8 cellular contexts compared by ENCODE assay signal in genomic region chr5:65625743-65626142, GRCh38. TPM values are rescaled to one million over a fixed set of nuclear protein-coding genes. Genes with fewer than 3 reads are reported as not detected.
DNase-seq lines count a peak whose midpoint lies in the region; ATAC-seq and TF ChIP-seq lines count a peak whose summit lies in the region.

No MANE protein-coding gene starts in this region.

- in situ Hi-C loops in SK-MEL-5 (cut with HindIII; ENCODE audit: low pct_unique_long_range_greater_than_20kb, low sequenced_read_pairs): no loop called here

- TF ChIP-seq CTCF in fibroblast of the aortic adventitia (IDR thresholded peaks at IDR 0.05; ENCODE audit: insufficient read depth, low read length): no peak

- DNase-seq in DMS79 treated with DMSO at 0.1 percent for 48 hours (lab: John Stamatoyannopoulos, UW) (peak; percentile 7), DMS79 (lab: John Stamatoyannopoulos, UW) (no peak), SK-MEL-5 (ENCODE audit: low read depth, low spot score) (peak; percentile 30), fibroblast of the aortic adventitia (ENCODE audit: low read depth) (peak; percentile 6), NCI-H2029 (lab: John Stamatoyannopoulos, UW) (no peak), NCI-H1092 treated with DMSO at 0.1 percent for 48 hours (lab: John Stamatoyannopoulos, UW) (no peak)

- H3K4me3 ChIP-seq in fibroblast of the aortic adventitia (ENCODE audit: low read depth, low read length) (peak overlapping the region; percentile 97), skeletal muscle satellite cell (ENCODE audit: low read length) (peak overlapping the region; percentile 89)

- H3K9me3 ChIP-seq in skeletal muscle satellite cell (replicated peaks; ENCODE audit: low read length): no peaks in the 10 kb centered on the region

- peaks cover 8% of the 10 kb centered on the region for H3K36me3 ChIP-seq in skeletal muscle satellite cell (ENCODE audit: insufficient read depth, low read length)

- H3K4me2 ChIP-seq in skeletal muscle satellite cell (ENCODE audit: low read length): peak overlapping the region; percentile 82

- peak overlapping the region; percentile 86 for H3K9ac ChIP-seq in skeletal muscle satellite cell (ENCODE audit: low read depth, low read length)

- no peak for ATAC-seq in GM18520 (IDR thresholded peaks at IDR 0.05; ENCODE audit: unreplicated experiment)

- H3K27me3 ChIP-seq in skeletal muscle satellite cell (ENCODE audit: control insufficient read depth, insufficient read depth, low read length): no peaks in the 10 kb centered on the region

- H3K4me1 ChIP-seq in skeletal muscle satellite cell (ENCODE audit: control insufficient read depth, insufficient read depth, low read length): peaks cover 18% of the 10 kb centered on the region

RNA-seq across cellular contexts. Expression of gene SHLD3, which starts 0.9 kb away (rescaled TPM):
- total RNA-seq in SK-MEL-5 (2014; rRNA removed; shearing (Covaris generic)): 5.3 TPM in 2 replicates
- polyA plus RNA-seq in SK-MEL-5 (2015; cell fraction: cytosol; rRNA removed): 2.7 and 3.6 TPM in 2 replicates
- 6.2 and 9.5 TPM in 2 replicates for polyA plus RNA-seq in SK-MEL-5 (2015; cell fraction: nucleus; rRNA removed)
- total RNA-seq in fibroblast of the aortic adventitia (ENCODE audit: low replicate concordance): 3.9 and 5.3 TPM in 2 replicates
- total RNA-seq in skeletal muscle satellite cell (2012; rRNA removed): 3.7 and 4.1 TPM in 2 replicates

RNA-seq across cellular contexts. Expression of gene TRAPPC13, which starts 0.9 kb away (rescaled TPM):
- 31.6 and 33.9 TPM in 2 replicates for total RNA-seq in SK-MEL-5 (2014; rRNA removed; shearing (Covaris generic))
- 12.0 and 19.2 TPM in 2 replicates for polyA plus RNA-seq in SK-MEL-5 (2015; cell fraction: cytosol; rRNA removed)
- polyA plus RNA-seq in SK-MEL-5 (2015; cell fraction: nucleus; rRNA removed): 43.4 and 53.9 TPM in 2 replicates
- 28.0 and 29.5 TPM in 2 replicates for total RNA-seq in fibroblast of the aortic adventitia (ENCODE audit: low replicate concordance)
- 14.2 and 19.0 TPM in 2 replicates for total RNA-seq in skeletal muscle satellite cell (2012; rRNA removed)

RNA-seq across cellular contexts. Expression of gene TRIM23, which starts 1.6 kb away (rescaled TPM):
- 16.5 and 19.7 TPM in 2 replicates for total RNA-seq in SK-MEL-5 (2014; rRNA removed; shearing (Covaris generic))
- 5.7 and 8.3 TPM in 2 replicates for polyA plus RNA-seq in SK-MEL-5 (2015; cell fraction: cytosol; rRNA removed)
- polyA plus RNA-seq in SK-MEL-5 (2015; cell fraction: nucleus; rRNA removed): 10.8 and 13.8 TPM in 2 replicates
- total RNA-seq in fibroblast of the aortic adventitia (ENCODE audit: low replicate concordance): 16.6 and 21.8 TPM in 2 replicates
- 18.1 and 21.5 TPM in 2 replicates for total RNA-seq in skeletal muscle satellite cell (2012; rRNA removed)

Comparison
In these comparisons a context has a peak if more than half of its experiments do, and no peak if none do; other contexts are left out.
1. DNase-seq: peak in DMS79 treated with DMSO at 0.1 percent for 48 hours (single experiment), SK-MEL-5 (single experiment) and fibroblast of the aortic adventitia (single experiment); none in DMS79 (single experiment), NCI-H2029 (single experiment) and NCI-H1092 treated with DMSO at 0.1 percent for 48 hours (single experiment).